8 cellular contexts compared by ENCODE assay signal in genomic region chr2:239275871-239276812, GRCh38.
DNase-seq lines count a peak whose midpoint lies in the region; ATAC-seq and TF ChIP-seq lines count a peak whose summit lies in the region.

No MANE protein-coding gene starts in this region.

- peaks cover 78% of the 10 kb centered on the region for H3K4me1 Mint-ChIP-seq in activated CD4-positive, alpha-beta memory T cell treated with anti-CD3 and anti-CD28 coated beads, Interleukin-2, amount 10 ng/mL, durations not matched to agents 7 days and 5 days
- H3K4me1 Mint-ChIP-seq in activated CD4-positive, alpha-beta memory T cell treated with anti-CD3 and anti-CD28 coated beads for 36 hours (ENCODE audit: low read depth): peaks cover 48% of the 10 kb centered on the region
- H3K4me1 Mint-ChIP-seq in Caco-2 (ENCODE audit: low read depth, unreplicated experiment): no peaks in the 10 kb centered on the region

- H3K4me3 Mint-ChIP-seq in activated CD4-positive, alpha-beta memory T cell treated with anti-CD3 and anti-CD28 coated beads, Interleukin-2, amount 10 ng/mL, durations not matched to agents 7 days and 5 days: no peak overlapping the region
- H3K4me3 Mint-ChIP-seq in activated CD4-positive, alpha-beta memory T cell treated with anti-CD3 and anti-CD28 coated beads for 36 hours: no peak overlapping the region
- H3K4me3 Mint-ChIP-seq in Caco-2 (ENCODE audit: unreplicated experiment): no peak overlapping the region

- no peak for TF ChIP-seq CTCF in mammary epithelial cell (conservative IDR thresholded peaks at IDR 0.05 in 1 of 2, IDR thresholded peaks at IDR 0.05 in 1 of 2; ENCODE audit: extremely low read depth in 1 of 2, insufficient read depth in 1 of 2, low read depth in 1 of 2, low read length in 2 of 2)
- no peak for TF ChIP-seq CTCF in right lobe of liver (IDR thresholded peaks at IDR 0.05)
- TF ChIP-seq CTCF in upper lobe of left lung (IDR thresholded peaks at IDR 0.05): no peak
- no peak for TF ChIP-seq CTCF in Caco-2 (IDR thresholded peaks at IDR 0.05; ENCODE audit: insufficient read depth in 1 of 2, low read depth in 1 of 2, low read length in 1 of 2, severe bottlenecking in 1 of 2, unreplicated experiment in 1 of 2)

- H3K27ac Mint-ChIP-seq in activated CD4-positive, alpha-beta memory T cell treated with anti-CD3 and anti-CD28 coated beads, Interleukin-2, amount 10 ng/mL, durations not matched to agents 7 days and 5 days: peak overlapping the region; percentile 92
- no peak overlapping the region for H3K27ac Mint-ChIP-seq in activated CD4-positive, alpha-beta memory T cell treated with anti-CD3 and anti-CD28 coated beads for 36 hours
- no peak overlapping the region for H3K27ac Mint-ChIP-seq in Caco-2 (ENCODE audit: unreplicated experiment)

- no peak overlapping the region for H3K4me2 ChIP-seq in mammary epithelial cell (ENCODE audit: insufficient read depth, low read depth, low read length)

- peaks cover 17% of the 10 kb centered on the region for H3K36me3 Mint-ChIP-seq in activated CD4-positive, alpha-beta memory T cell treated with anti-CD3 and anti-CD28 coated beads, Interleukin-2, amount 10 ng/mL, durations not matched to agents 7 days and 5 days (ENCODE audit: low read depth)
- H3K36me3 Mint-ChIP-seq in activated CD4-positive, alpha-beta memory T cell treated with anti-CD3 and anti-CD28 coated beads for 36 hours: peaks cover 8% of the 10 kb centered on the region
- H3K36me3 Mint-ChIP-seq in Caco-2 (ENCODE audit: insufficient read depth, unreplicated experiment): no peaks in the 10 kb centered on the region

- BruUV-seq in mammary epithelial cell (replicated peaks; lab: Mats Ljungman, UMichigan) (no TSS peak), Caco-2 (replicated peaks; lab: Mats Ljungman, UMichigan) (no TSS peak)

- POLR2A ChIA-PET in activated CD4-positive, alpha-beta memory T cell treated with anti-CD3 and anti-CD28 coated beads, Interleukin-2, amount 10 ng/mL, durations not matched to agents 7 days and 5 days (lab: Charles Lee): interaction anchor here (0.7 to 5.1 kb wide), 19 partner anchors 10 to 125 kb away, joined by 3 to 55 read pairs (median 10); partner anchors contain the start of gene HDAC4
- POLR2A ChIA-PET in activated CD4-positive, alpha-beta memory T cell treated with anti-CD3 and anti-CD28 coated beads for 36 hours (lab: Charles Lee): interaction anchor here (0.7 to 3.0 kb wide), 9 partner anchors 9 to 125 kb away, joined by 3 to 7 read pairs (median 4); partner anchors contain the start of gene HDAC4
- POLR2A ChIA-PET in Caco-2 (lab: Charles Lee): no interaction called here

- WGBS in mammary epithelial cell (ENCODE audit: low coverage, missing lambda C conversion rate): 94% methylated on average over 21 of the region's 30 CpGs
- 88% methylated on average over 13 of the region's 30 CpGs for WGBS in right lobe of liver (ENCODE audit: insufficient coverage, low coverage, low lambda C conversion rate, missing lambda C conversion rate)
- WGBS in upper lobe of left lung, 2 donors: 83 to 90% methylated on average over 25 to 29 of the region's 30 CpGs

- TF ChIP-seq POLR2A in right lobe of liver (IDR thresholded peaks at IDR 0.05) (no peak), upper lobe of left lung (IDR thresholded peaks at IDR 0.05) (peak in 1 of 4 donors; percentile 25), erythroblast (IDR thresholded peaks at IDR 0.05; ENCODE audit: low read length) (no peak)

- H3K4me3 ChIP-seq in mammary epithelial cell (replicated peaks in 1 of 3; ENCODE audit: insufficient read depth in 1 of 3, low read depth in 2 of 3, low read length in 3 of 3): no peak overlapping the region
- no peak overlapping the region for H3K4me3 ChIP-seq in right lobe of liver
- H3K4me3 ChIP-seq in upper lobe of left lung: no peak overlapping the region
- no peak overlapping the region for H3K4me3 ChIP-seq in Caco-2 (ENCODE audit: low read depth, low read length)

- H3K27me3 ChIP-seq in mammary epithelial cell (ENCODE audit: insufficient read depth, low read length) (no peaks in the 10 kb centered on the region), right lobe of liver (no peaks in the 10 kb centered on the region), upper lobe of left lung (no peaks in the 10 kb centered on the region), Caco-2 (replicated peaks; ENCODE audit: control insufficient read depth, insufficient read depth, low read length) (no peaks in the 10 kb centered on the region)

- no peaks in the 10 kb centered on the region for H3K9me3 Mint-ChIP-seq in activated CD4-positive, alpha-beta memory T cell treated with anti-CD3 and anti-CD28 coated beads, Interleukin-2, amount 10 ng/mL, durations not matched to agents 7 days and 5 days
- no peaks in the 10 kb centered on the region for H3K9me3 Mint-ChIP-seq in activated CD4-positive, alpha-beta memory T cell treated with anti-CD3 and anti-CD28 coated beads for 36 hours
- no peaks in the 10 kb centered on the region for H3K9me3 Mint-ChIP-seq in Caco-2 (ENCODE audit: unreplicated experiment)

- peak overlapping the region; percentile 32 for H3K27ac ChIP-seq in mammary epithelial cell (ENCODE audit: insufficient read depth, low read depth, low read length)
- H3K27ac ChIP-seq in right lobe of liver: no peak overlapping the region
- H3K27ac ChIP-seq in upper lobe of left lung: peak overlapping the region; percentile 79 to 83 (median 82)

- peaks cover 31% of the 10 kb centered on the region for H3K4me1 ChIP-seq in mammary epithelial cell (ENCODE audit: insufficient read depth, low read length)
- no peaks in the 10 kb centered on the region for H3K4me1 ChIP-seq in right lobe of liver
- H3K4me1 ChIP-seq in upper lobe of left lung: peaks cover 22 to 36% (median 31%) of the 10 kb centered on the region in 4 donors
- no peaks in the 10 kb centered on the region for H3K4me1 ChIP-seq in Caco-2

- H3K79me2 ChIP-seq in mammary epithelial cell (ENCODE audit: insufficient read depth, low read length): peaks cover 37% of the 10 kb centered on the region

- no peak for DNase-seq in activated CD4-positive, alpha-beta memory T cell treated with anti-CD3 and anti-CD28 coated beads, Interleukin-2, amount 10 ng/mL, durations not matched to agents 7 days and 5 days
- no peak for DNase-seq in activated CD4-positive, alpha-beta memory T cell treated with anti-CD3 and anti-CD28 coated beads for 36 hours
- DNase-seq in mammary epithelial cell: no peak
- peak in 1 of 3 donors; percentile 45 for DNase-seq in right lobe of liver
- peak; percentile 36 to 79 for DNase-seq in upper lobe of left lung
- no peak for DNase-seq in NCI-H128 (lab: John Stamatoyannopoulos, UW; ENCODE audit: unreplicated experiment)
- DNase-seq in erythroblast (lab: John Stamatoyannopoulos, UW): no peak
- no peak for DNase-seq in Caco-2

- dilution Hi-C loops in mammary epithelial cell (cut with HindIII; ENCODE audit: low sequenced_read_pairs): loop anchor here (5.0 kb wide), 1 partner anchor 76 kb away; no protein-coding TSS in a partner anchor

- intact Hi-C loops in activated CD4-positive, alpha-beta memory T cell treated with anti-CD3 and anti-CD28 coated beads for 36 hours (cut with micrococcal nuclease): loop anchor here (1.0 to 2.0 kb wide), 5 partner anchors 9 to 105 kb away; no protein-coding TSS in a partner anchor
- intact Hi-C loops in mammary epithelial cell (cut with micrococcal nuclease): loop anchor here (2.0 to 5.0 kb wide), 2 partner anchors 121 to 715 kb away; no protein-coding TSS in a partner anchor
- intact Hi-C loops in right lobe of liver (cut with DNase I): no loop called here
- intact Hi-C loops in Caco-2 (cut with micrococcal nuclease; ENCODE audit: unreplicated experiment): loop anchor here (10.0 kb wide), 1 partner anchor 119 kb away; no protein-coding TSS in a partner anchor

- H2AFZ ChIP-seq in mammary epithelial cell (ENCODE audit: low read depth, low read length): no peak overlapping the region

- peak; percentile 18 to 49 (median 34) for ATAC-seq in right lobe of liver
- ATAC-seq in upper lobe of left lung (ENCODE audit: low FRiP score in 2 of 2): peak in 1 of 2 donors; percentile 76

- no peak for TF ChIP-seq EP300 in upper lobe of left lung (IDR thresholded peaks at IDR 0.05)

- H4K20me1 ChIP-seq in mammary epithelial cell (ENCODE audit: insufficient read depth, low read length): no peaks in the 10 kb centered on the region

- CTCF ChIA-PET in activated CD4-positive, alpha-beta memory T cell treated with anti-CD3 and anti-CD28 coated beads, Interleukin-2, amount 10 ng/mL, durations not matched to agents 7 days and 5 days (lab: Charles Lee): interaction anchor here (0.6 to 4.2 kb wide), 13 partner anchors 9 to 105 kb away, joined by 3 to 18 read pairs (median 5); no protein-coding TSS in a partner anchor
- CTCF ChIA-PET in activated CD4-positive, alpha-beta memory T cell treated with anti-CD3 and anti-CD28 coated beads for 36 hours (lab: Charles Lee): interaction anchor here (0.6 to 2.2 kb wide), 11 partner anchors 9 to 94 kb away, joined by 3 to 9 read pairs (median 4); no protein-coding TSS in a partner anchor
- CTCF ChIA-PET in mammary epithelial cell (lab: Charles Lee; ENCODE audit: low non-redundant PET): no interaction called here
- CTCF ChIA-PET in Caco-2 (lab: Charles Lee): no interaction called here

- no peak overlapping the region for H3K9ac ChIP-seq in mammary epithelial cell (ENCODE audit: insufficient read depth, low read length)

- in situ Hi-C loops in mammary epithelial cell (cut with MboI; ENCODE audit: low sequenced_read_pairs in 2 of 2): no loop called here

- H3K9me3 ChIP-seq in mammary epithelial cell (replicated peaks; ENCODE audit: insufficient read depth, low read length) (no peaks in the 10 kb centered on the region), right lobe of liver (no peaks in the 10 kb centered on the region), upper lobe of left lung (no peaks in the 10 kb centered on the region), Caco-2 (no peaks in the 10 kb centered on the region)

- peaks cover 11% of the 10 kb centered on the region for H3K27me3 Mint-ChIP-seq in activated CD4-positive, alpha-beta memory T cell treated with anti-CD3 and anti-CD28 coated beads, Interleukin-2, amount 10 ng/mL, durations not matched to agents 7 days and 5 days
- peaks cover 27% of the 10 kb centered on the region for H3K27me3 Mint-ChIP-seq in activated CD4-positive, alpha-beta memory T cell treated with anti-CD3 and anti-CD28 coated beads for 36 hours
- no peaks in the 10 kb centered on the region for H3K27me3 Mint-ChIP-seq in Caco-2 (ENCODE audit: insufficient read depth, unreplicated experiment)

- no peaks in the 10 kb centered on the region for H3K36me3 ChIP-seq in mammary epithelial cell (ENCODE audit: insufficient read depth, low read length)
- no peaks in the 10 kb centered on the region for H3K36me3 ChIP-seq in right lobe of liver
- no peaks in the 10 kb centered on the region for H3K36me3 ChIP-seq in upper lobe of left lung
- no peaks in the 10 kb centered on the region for H3K36me3 ChIP-seq in Caco-2 (ENCODE audit: control insufficient read depth, insufficient read depth, low read length)

Comparison
In these comparisons a context has a peak if more than half of its experiments do, and no peak if none do; other contexts are left out.
1. DNase-seq: peak in upper lobe of left lung (2 of 2); none in activated CD4-positive, alpha-beta memory T cell treated with anti-CD3 and anti-CD28 coated beads, Interleukin-2, amount 10 ng/mL, durations not matched to agents 7 days and 5 days (single experiment), activated CD4-positive, alpha-beta memory T cell treated with anti-CD3 and anti-CD28 coated beads for 36 hours (single experiment), mammary epithelial cell (single experiment), NCI-H128 (single experiment), erythroblast (0 of 2) and Caco-2 (0 of 2).
2. H3K27ac ChIP-seq: peak in mammary epithelial cell (single experiment) and upper lobe of left lung (4 of 4); none in right lobe of liver (0 of 3).
3. CTCF ChIA-PET loops: an anchor here in activated CD4-positive, alpha-beta memory T cell treated with anti-CD3 and anti-CD28 coated beads, Interleukin-2, amount 10 ng/mL, durations not matched to agents 7 days and 5 days (0.6 to 4.2 kb wide) and activated CD4-positive, alpha-beta memory T cell treated with anti-CD3 and anti-CD28 coated beads for 36 hours (0.6 to 2.2 kb wide); none called in mammary epithelial cell and Caco-2.
4. intact Hi-C loops: an anchor here in activated CD4-positive, alpha-beta memory T cell treated with anti-CD3 and anti-CD28 coated beads for 36 hours (1.0 to 2.0 kb wide), mammary epithelial cell (2.0 to 5.0 kb wide) and Caco-2 (10.0 kb wide); none called in right lobe of liver.